24 cellular contexts compared by ENCODE assay signal in genomic region chr1:30785714-30786113, GRCh38. TPM values are rescaled to one million over a fixed set of nuclear protein-coding genes. Genes with fewer than 3 reads are reported as not detected.
DNase-seq lines count a peak whose midpoint lies in the region; ATAC-seq, FAIRE-seq and TF ChIP-seq lines count a peak whose summit lies in the region.
"Had no signal": no experiment of that assay in that cellular context is flagged by ENCODE, and none has a peak within 500 bp of the region (broad histone marks: within the 10 kb centered on the region; RNA-seq: fewer than 3 reads in every experiment).

No MANE protein-coding gene starts in this region.

- peak overlapping the region; percentile 52; the same call in 1 of the 2 replicates for H2AFZ ChIP-seq in GM23338
- no peak overlapping the region for H2AFZ ChIP-seq in H1 (ENCODE audit: low read length)

- H3K27ac ChIP-seq in GM23338 (ENCODE audit: low read depth) (no peak overlapping the region), SJCRH30 (peak overlapping the region; percentile 74), H1 (ENCODE audit: low read depth, low read length) (no peak overlapping the region), left lung (no peak overlapping the region), Peyer's patch (no peak overlapping the region)
- H3K27ac ChIP-seq: BLaER1 had no signal

- no peak overlapping the region for H2AK5ac ChIP-seq in H1 (ENCODE audit: low read depth, low read length)

- CTCF ChIA-PET in H1 (lab: Charles Lee; ENCODE audit: partially characterized antibody): interaction anchor here (0.5 to 51.2 kb wide), 6 partner anchors 17 to 382 kb away, joined by 3 to 1640 read pairs (median 166); partner anchors contain the start of genes LAPTM5, MATN1 and SDC3

- TF ChIP-seq POLR2A in H1 (IDR thresholded peaks at IDR 0.05; ENCODE audit: control extremely low read depth in 1 of 2, low read depth in 2 of 2, low read length in 2 of 2) (no peak), Peyer's patch (IDR thresholded peaks at IDR 0.05) (no peak)

- H2BK15ac ChIP-seq in H1 (ENCODE audit: low read length): no peak overlapping the region

- 0 out of 2 replicates have a peak, but pooled peaks cover 3% of the 10 kb centered on the region for H3F3A ChIP-seq in GM23338 (replicated peaks; ENCODE audit: low read depth)

- no peak for TF ChIP-seq EP300 in H1 (IDR thresholded peaks at IDR 0.05; ENCODE audit: borderline replicate concordance in 1 of 2, low read depth in 2 of 2, low read length in 2 of 2)

- H3K9me2 ChIP-seq in GM23338 (ENCODE audit: insufficient read depth): no peaks in the 10 kb centered on the region

- H3K79me2 ChIP-seq in GM23338 (replicated peaks; ENCODE audit: insufficient read depth) (no peaks in the 10 kb centered on the region), H1 (ENCODE audit: control insufficient read depth in 1 of 2, insufficient read depth in 2 of 2, low read length in 2 of 2) (no peaks in the 10 kb centered on the region)

- peaks cover 12% of the 10 kb centered on the region for H3K27me3 Mint-ChIP-seq in GM23338 (ENCODE audit: insufficient read depth, low read depth, poor library complexity)
- H3K27me3 Mint-ChIP-seq in neural crest cell (ENCODE audit: low read depth): no peaks in the 10 kb centered on the region

- H2BK20ac ChIP-seq in H1 (ENCODE audit: low read length): no peak overlapping the region

- TF ChIP-seq RAD21 in H1 (IDR thresholded peaks at IDR 0.05 in 1 of 2, conservative IDR thresholded peaks at IDR 0.05 in 1 of 2; ENCODE audit: low read depth in 2 of 2, low read length in 2 of 2): no peak

- peak overlapping the region; percentile 41 for H4K91ac ChIP-seq in H1 (replicated peaks; ENCODE audit: insufficient read length, low read length)

- H3K4me2 ChIP-seq in GM23338 (no peak overlapping the region), H1 (ENCODE audit: insufficient read depth in 1 of 2, low read depth in 2 of 2, low read length in 2 of 2) (no peak overlapping the region)

- ATAC-seq in GM23338 (no peak), left lung (no peak), sciatic nerve (no peak)
- ATAC-seq: SK-N-SH treated with all-trans-retinoic acid at 6 μM for 48 hours had no signal

- no peaks in the 10 kb centered on the region for H3K79me1 ChIP-seq in H1 (ENCODE audit: low read depth, low read length)

- no peak overlapping the region for H3K27ac Mint-ChIP-seq in GM23338
- H3K27ac Mint-ChIP-seq in neural crest cell (ENCODE audit: unreplicated experiment): peak overlapping the region; percentile 99
- H3K27ac Mint-ChIP-seq: CD4-positive, CD25-positive, alpha-beta regulatory T cell had no signal

- H3K36me3 ChIP-seq in GM23338 (ENCODE audit: insufficient read depth): no peaks in the 10 kb centered on the region
- no peaks in the 10 kb centered on the region for H3K36me3 ChIP-seq in SJCRH30
- no peaks in the 10 kb centered on the region for H3K36me3 ChIP-seq in H1 (ENCODE audit: control insufficient read depth in 2 of 4, insufficient read depth in 4 of 4, low read length in 3 of 4)
- H3K36me3 ChIP-seq in left lung: no peaks in the 10 kb centered on the region
- no peaks in the 10 kb centered on the region for H3K36me3 ChIP-seq in Peyer's patch
- H3K36me3 ChIP-seq: BLaER1 had no signal

- H4K8ac ChIP-seq in H1 (ENCODE audit: extremely low read depth, insufficient read depth, low read length): no peak overlapping the region

- H2BK5ac ChIP-seq in H1 (ENCODE audit: low read depth, low read length): no peak overlapping the region

- H4K20me1 ChIP-seq in GM23338 (replicated peaks; ENCODE audit: insufficient read depth) (no peaks in the 10 kb centered on the region), H1 (replicated peaks in 1 of 2; ENCODE audit: control insufficient read depth in 1 of 2, insufficient read depth in 2 of 2, low read length in 2 of 2) (no peaks in the 10 kb centered on the region)

- H2BK120ac ChIP-seq in H1 (replicated peaks; ENCODE audit: low read depth, low read length): no peak overlapping the region

- intact Hi-C loops in left lung (cut with DNase I) (no loop called here), sciatic nerve (cut with DNase I) (no loop called here)

- no peak overlapping the region; the same call in 1 of the 2 replicates for H3K18ac ChIP-seq in H1 (ENCODE audit: extremely low read depth, low read length)

- no peak overlapping the region for H3K56ac ChIP-seq in H1 (replicated peaks; ENCODE audit: insufficient read length, low read depth, low read length)

- no peaks in the 10 kb centered on the region for H3K23me2 ChIP-seq in H1 (ENCODE audit: low read depth, low read length)

- WGBS in H1 (ENCODE audit: extremely low coverage in 1 of 2, insufficient coverage in 1 of 2, insufficient read length in 1 of 2, insufficient replicate concordance in 2 of 2, low coverage in 1 of 2, low lambda C conversion rate in 2 of 2, missing lambda C conversion rate in 1 of 2), 2 experiments: 89% methylated on average over 7 of the region's 7 CpGs; no CpG with 5 or more reads in 1 of the 2 experiments

- H3K23ac ChIP-seq in H1 (ENCODE audit: insufficient read length): no peak overlapping the region

- no peaks in the 10 kb centered on the region for H3K9me3 ChIP-seq in SJCRH30 (replicated peaks)
- H3K9me3 ChIP-seq in H1 (ENCODE audit: insufficient read depth in 2 of 2, low read depth in 1 of 2, low read length in 1 of 2): no peaks in the 10 kb centered on the region
- H3K9me3 ChIP-seq in left lung: no peaks in the 10 kb centered on the region
- H3K9me3 ChIP-seq in Peyer's patch: no peaks in the 10 kb centered on the region
- H3K9me3 ChIP-seq: BLaER1 had no signal

- no peak overlapping the region for H3K14ac ChIP-seq in H1 (ENCODE audit: insufficient read length)

- no peak overlapping the region for H3K4ac ChIP-seq in H1 (replicated peaks; ENCODE audit: insufficient read length, low read depth, low read length)

- no peak for FAIRE-seq in H1 (lab: Jason Lieb, UNC)
- FAIRE-seq: A204.1, D721Med, HTR-8/SVneo had no signal

- H3K36me3 Mint-ChIP-seq in GM23338 (ENCODE audit: low read depth) (no peaks in the 10 kb centered on the region), neural crest cell (ENCODE audit: low read depth) (no peaks in the 10 kb centered on the region)
- H3K36me3 Mint-ChIP-seq: CD4-positive, CD25-positive, alpha-beta regulatory T cell had no signal

- H3K4me1 ChIP-seq in GM23338 (ENCODE audit: insufficient read depth): peaks cover 10% of the 10 kb centered on the region; the same call in 1 of the 2 replicates
- H3K4me1 ChIP-seq in SJCRH30: peaks cover 56% of the 10 kb centered on the region
- peaks cover 0 to 4% (median 2%) of the 10 kb centered on the region in 4 experiments; a peak in 5 of 7 replicates for H3K4me1 ChIP-seq in H1 (replicated peaks in 1 of 4; ENCODE audit: control insufficient read depth in 3 of 4, insufficient read depth in 4 of 4, low read length in 3 of 4)
- H3K4me1 ChIP-seq in left lung: peaks cover 0 to 33% of the 10 kb centered on the region in 2 donors
- peaks cover 0 to 7% (median 2%) of the 10 kb centered on the region in 4 donors for H3K4me1 ChIP-seq in Peyer's patch

- no peak overlapping the region for H2BK12ac ChIP-seq in H1 (ENCODE audit: low read depth, low read length)

- H3K9me3 Mint-ChIP-seq in GM23338 (no peaks in the 10 kb centered on the region), neural crest cell (no peaks in the 10 kb centered on the region)
- H3K9me3 Mint-ChIP-seq: H9 had no signal

- no peak for DNase-seq in GM23338 (ENCODE audit: low spot score)
- DNase-seq in SJCRH30: peak in 1 of 2 experiments; percentile 60
- no peak for DNase-seq in H1 (ENCODE audit: low read depth in 1 of 2, low spot score in 2 of 2)
- no peak for DNase-seq in neural crest cell (ENCODE audit: low read depth, low spot score)
- DNase-seq in left lung: no peak
- no peak for DNase-seq in Peyer's patch
- DNase-seq in cerebellar cortex (ENCODE audit: low spot score): no peak
- no peak for DNase-seq in sciatic nerve (ENCODE audit: low spot score)
- DNase-seq: CD4-positive, CD25-positive, alpha-beta regulatory T cell; H9; KBM-7; MM.1S; NCI-H1048; NCI-H1417; NCI-H1694; NCI-H2029 treated with DMSO at 0.1 percent for 48 hours; NCI-H2227 treated with DMSO at 0.1 percent for 48 hours; NCI-H510A; NCI-H69 had no signal

- POLR2A ChIA-PET in H1 (lab: Charles Lee; ENCODE audit: partially characterized antibody): interaction anchor here (1.0 kb wide), 1 partner anchor 144 kb away, joined by 3 read pairs; no protein-coding TSS in a partner anchor

- no peak overlapping the region for H3K4me3 ChIP-seq in GM23338
- H3K4me3 ChIP-seq in SJCRH30: no peak overlapping the region
- H3K4me3 ChIP-seq in H1 (ENCODE audit: extremely low read depth in 1 of 4, insufficient read depth in 2 of 4, low read depth in 3 of 4, low read length in 4 of 4): no peak overlapping the region
- no peak overlapping the region for H3K4me3 ChIP-seq in left lung
- H3K4me3 ChIP-seq in Peyer's patch: no peak overlapping the region
- H3K4me3 ChIP-seq: BLaER1 had no signal

- TF ChIP-seq CTCF in GM23338 (conservative IDR thresholded peaks at IDR 0.05; ENCODE audit: low read depth in 2 of 2) (no peak), H1 (IDR thresholded peaks at IDR 0.05; ENCODE audit: control extremely low read depth in 1 of 3, insufficient read depth in 1 of 3, low read depth in 1 of 3, low read length in 3 of 3) (no peak), neural crest cell (conservative IDR thresholded peaks at IDR 0.05) (no peak), left lung (IDR thresholded peaks at IDR 0.05) (no peak), Peyer's patch (IDR thresholded peaks at IDR 0.05) (no peak)

- H3K4me3 Mint-ChIP-seq in GM23338 (no peak overlapping the region), neural crest cell (peak overlapping the region; percentile 65)
- H3K4me3 Mint-ChIP-seq: CD4-positive, CD25-positive, alpha-beta regulatory T cell; H9 had no signal

- H4K5ac ChIP-seq in H1 (ENCODE audit: insufficient read length, low read depth, low read length): no peak overlapping the region

- H3K9ac ChIP-seq in H1 (replicated peaks in 1 of 4; ENCODE audit: extremely low read depth in 1 of 4, low read depth in 3 of 4, low read length in 3 of 4): no peak overlapping the region
- H3K9ac ChIP-seq: BLaER1 had no signal

- H3K27me3 ChIP-seq in GM23338 (ENCODE audit: insufficient read depth) (no peaks in the 10 kb centered on the region), SJCRH30 (no peaks in the 10 kb centered on the region), H1 (replicated peaks in 1 of 4; ENCODE audit: control insufficient read depth in 3 of 4, extremely low read depth in 1 of 4, insufficient read depth in 3 of 4, low read length in 3 of 4) (no peaks in the 10 kb centered on the region; a peak in 1 of 7 replicates), left lung (peaks cover 0 to 7% of the 10 kb centered on the region in 2 donors), Peyer's patch (no peaks in the 10 kb centered on the region)

- H3K4me1 Mint-ChIP-seq in GM23338 (peaks cover 14% of the 10 kb centered on the region; the same call in 2 of the 3 replicates), neural crest cell (peaks cover 70% of the 10 kb centered on the region)

RNA-seq across cellular contexts. Expression of gene LAPTM5, which starts 28.1 kb away (rescaled TPM):
- total RNA-seq in GM23338 (2014; rRNA removed; shearing (Covaris generic)): not detected in 2 replicates
- polyA plus RNA-seq in GM23338 (2016; fragmentation: Nextera tagmentation; extraction: Ambion mirVana): 0.21 and 1.0 TPM in 2 replicates
- total RNA-seq in SJCRH30 (2014; rRNA removed; shearing (Covaris generic)): 31.5 and 34.9 TPM in 2 replicates
- total RNA-seq in H1 (2021; fragmentation: NEBNext Ultra II Directional; extraction: Animal tissue kit (Norgen Biotek cat#: 25700)): 0.37 and 0.52 TPM in 2 replicates
- polyA plus RNA-seq in H1 (2011; rRNA removed): 0.77 and 1.4 TPM in 2 replicates
- 0.83 TPM for polyA plus RNA-seq in H1 (2011; cell fraction: cytosol; rRNA removed)
- polyA plus RNA-seq in H1 (2011; cell fraction: nucleus; rRNA removed): 0.46 TPM
- polyA plus RNA-seq in H1 (2012, experiment 1 of 2): 0.39 to 0.60 TPM (median 0.52 TPM) in 3 of 4 replicates, not detected in the other
- polyA plus RNA-seq in H1 (2012, experiment 2 of 2): 0.18 TPM
- polyA plus RNA-seq in H1 (2013, experiment 1 of 2): 0.57 TPM
- 0.99 TPM for polyA plus RNA-seq in H1 (2013, experiment 2 of 2)
- polyA minus RNA-seq in H1 (2011; rRNA and poly(A)+ RNA removed): 1.0 and 1.1 TPM in 2 replicates
- polyA minus RNA-seq in H1 (2011; cell fraction: cytosol; rRNA and poly(A)+ RNA removed): not detected
- 0.30 TPM for polyA minus RNA-seq in H1 (2011; cell fraction: nucleus; rRNA and poly(A)+ RNA removed)
- 1.0 and 1.5 TPM in 2 replicates for total RNA-seq in neural crest cell
- 100 to 1,000 TPM; 185 to 513 TPM for total RNA-seq in left lung
- total RNA-seq in Peyer's patch: 10 to 100 TPM; 10.3 to 77.6 (median 18.3) TPM
- total RNA-seq in sciatic nerve: 65.0 TPM
